Comparison of ENCODE assay signal across 15 cellular contexts in genomic region chr15:59018833-59019232, GRCh38. TPM values are rescaled to one million over a fixed set of nuclear protein-coding genes. Genes with fewer than 3 reads are reported as not detected.
A peak's percentile ranks its signal among the peaks of the same experiment; 100 is the strongest.
DNase-seq lines count a peak whose midpoint lies in the region; ATAC-seq and TF ChIP-seq lines count a peak whose summit lies in the region.
"Had no signal": no experiment of that assay in that cellular context is flagged by ENCODE, and none has a peak within 500 bp of the region (broad histone marks: within the 10 kb centered on the region; RNA-seq: fewer than 3 reads in every experiment).

No MANE protein-coding gene starts in this region.

- H3K36me3 Mint-ChIP-seq in activated B cell treated with CpG ODN at 0.5 μM for 24 hours (ENCODE audit: low read depth) (peaks cover 43% of the 10 kb centered on the region), naive B cell (no peaks in the 10 kb centered on the region)
- H3K36me3 Mint-ChIP-seq in activated naive CD8-positive, alpha-beta T cell treated with anti-CD3 and anti-CD28 coated beads for 36 hours: peaks cover 18% of the 10 kb centered on the region

- intact Hi-C loops in activated B cell treated with CpG ODN at 0.5 μM for 24 hours (cut with micrococcal nuclease): no loop called here

- no peaks in the 10 kb centered on the region for H3K27me3 Mint-ChIP-seq in activated B cell treated with CpG ODN at 0.5 μM for 24 hours
- H3K27me3 Mint-ChIP-seq in naive B cell: no peaks in the 10 kb centered on the region
- H3K27me3 Mint-ChIP-seq in activated naive CD8-positive, alpha-beta T cell treated with anti-CD3 and anti-CD28 coated beads for 36 hours: no peaks in the 10 kb centered on the region
- H3K27me3 Mint-ChIP-seq: CD4-positive, alpha-beta T cell had no signal

- H3K9me3 Mint-ChIP-seq in activated B cell treated with CpG ODN at 0.5 μM for 24 hours (no peaks in the 10 kb centered on the region), naive B cell (no peaks in the 10 kb centered on the region)
- no peaks in the 10 kb centered on the region for H3K9me3 Mint-ChIP-seq in activated naive CD8-positive, alpha-beta T cell treated with anti-CD3 and anti-CD28 coated beads for 36 hours
- H3K9me3 Mint-ChIP-seq: CD4-positive, alpha-beta T cell had no signal

- no peak overlapping the region for H3K4me3 Mint-ChIP-seq in activated B cell treated with CpG ODN at 0.5 μM for 24 hours
- H3K4me3 Mint-ChIP-seq in naive B cell: no peak overlapping the region
- no peak overlapping the region for H3K4me3 Mint-ChIP-seq in activated naive CD8-positive, alpha-beta T cell treated with anti-CD3 and anti-CD28 coated beads for 36 hours
- H3K4me3 Mint-ChIP-seq: CD4-positive, alpha-beta T cell; GM23338 had no signal

- H3K4me3 ChIP-seq in GM12865 (ENCODE audit: low read depth, low read length): no peak overlapping the region
- H3K4me3 ChIP-seq: GM23338, K562 had no signal

- peak; percentile 40 for ATAC-seq in activated B cell treated with CpG ODN at 0.5 μM for 24 hours (ENCODE audit: low read depth)
- ATAC-seq in naive B cell (ENCODE audit: low read depth in 2 of 2): peak; percentile 47 to 61
- ATAC-seq: GM23338, K562 had no signal

- DNase-seq in GM12865 (ENCODE audit: low read depth): peak; percentile 23
- DNase-seq in activated B cell treated with CpG ODN at 0.5 μM for 24 hours: no peak
- DNase-seq in naive B cell: no peak
- DNase-seq in activated naive CD8-positive, alpha-beta T cell treated with anti-CD3 and anti-CD28 coated beads for 36 hours: no peak
- DNase-seq in SIG-M5 treated with dmso at 0.1 percent for 504 hours (lab: John Stamatoyannopoulos, UW; ENCODE audit: unreplicated experiment): no peak
- no peak for DNase-seq in inferior parietal cortex (ENCODE audit: extremely low spot score)
- no peak for DNase-seq in NOMO-1 (lab: John Stamatoyannopoulos, UW; ENCODE audit: unreplicated experiment in 2 of 2)
- DNase-seq: CD4-positive, alpha-beta T cell; DMS153; DMS79; GDM1; HCEC 1CT; IMR-90 had no signal

- TF ChIP-seq CTCF in GM12865 (IDR thresholded peaks at IDR 0.05; ENCODE audit: insufficient read depth, low read depth, low read length, missing control alignments) (no peak), activated B cell treated with CpG ODN at 0.5 μM for 24 hours (IDR thresholded peaks at IDR 0.05) (no peak)

- POLR2A ChIA-PET in activated B cell treated with CpG ODN at 0.5 μM for 24 hours (lab: Charles Lee): no interaction called here

- no peak overlapping the region for H3K27ac Mint-ChIP-seq in activated B cell treated with CpG ODN at 0.5 μM for 24 hours
- H3K27ac Mint-ChIP-seq in naive B cell: no peak overlapping the region
- no peak overlapping the region for H3K27ac Mint-ChIP-seq in activated naive CD8-positive, alpha-beta T cell treated with anti-CD3 and anti-CD28 coated beads for 36 hours
- H3K27ac Mint-ChIP-seq: CD4-positive, alpha-beta T cell; GM23338 had no signal

- H3K4me1 Mint-ChIP-seq in activated B cell treated with CpG ODN at 0.5 μM for 24 hours (peaks cover 17% of the 10 kb centered on the region), naive B cell (peaks cover 23 to 44% (median 31%) of the 10 kb centered on the region in 3 donors)
- H3K4me1 Mint-ChIP-seq in activated naive CD8-positive, alpha-beta T cell treated with anti-CD3 and anti-CD28 coated beads for 36 hours: peaks cover 9% of the 10 kb centered on the region

- CTCF ChIA-PET in activated B cell treated with CpG ODN at 0.5 μM for 24 hours (lab: Charles Lee): no interaction called here

RNA-seq across cellular contexts. Expression of gene RNF111, which starts 31.4 kb away (rescaled TPM):
- total RNA-seq in activated B cell treated with CpG ODN at 0.5 μM for 24 hours: 52.5 and 55.8 TPM in 2 replicates
- polyA plus RNA-seq in naive B cell (ENCODE audit: low read depth in 6 of 6): 10 to 100 TPM; 17.0 to 28.5 (median 25.4) TPM
- total RNA-seq in activated naive CD8-positive, alpha-beta T cell treated with anti-CD3 and anti-CD28 coated beads for 36 hours: 10 to 100 TPM; 19.9 to 23.1 TPM
